11 cellular contexts compared by ENCODE assay signal in the genomic region with DNA sequence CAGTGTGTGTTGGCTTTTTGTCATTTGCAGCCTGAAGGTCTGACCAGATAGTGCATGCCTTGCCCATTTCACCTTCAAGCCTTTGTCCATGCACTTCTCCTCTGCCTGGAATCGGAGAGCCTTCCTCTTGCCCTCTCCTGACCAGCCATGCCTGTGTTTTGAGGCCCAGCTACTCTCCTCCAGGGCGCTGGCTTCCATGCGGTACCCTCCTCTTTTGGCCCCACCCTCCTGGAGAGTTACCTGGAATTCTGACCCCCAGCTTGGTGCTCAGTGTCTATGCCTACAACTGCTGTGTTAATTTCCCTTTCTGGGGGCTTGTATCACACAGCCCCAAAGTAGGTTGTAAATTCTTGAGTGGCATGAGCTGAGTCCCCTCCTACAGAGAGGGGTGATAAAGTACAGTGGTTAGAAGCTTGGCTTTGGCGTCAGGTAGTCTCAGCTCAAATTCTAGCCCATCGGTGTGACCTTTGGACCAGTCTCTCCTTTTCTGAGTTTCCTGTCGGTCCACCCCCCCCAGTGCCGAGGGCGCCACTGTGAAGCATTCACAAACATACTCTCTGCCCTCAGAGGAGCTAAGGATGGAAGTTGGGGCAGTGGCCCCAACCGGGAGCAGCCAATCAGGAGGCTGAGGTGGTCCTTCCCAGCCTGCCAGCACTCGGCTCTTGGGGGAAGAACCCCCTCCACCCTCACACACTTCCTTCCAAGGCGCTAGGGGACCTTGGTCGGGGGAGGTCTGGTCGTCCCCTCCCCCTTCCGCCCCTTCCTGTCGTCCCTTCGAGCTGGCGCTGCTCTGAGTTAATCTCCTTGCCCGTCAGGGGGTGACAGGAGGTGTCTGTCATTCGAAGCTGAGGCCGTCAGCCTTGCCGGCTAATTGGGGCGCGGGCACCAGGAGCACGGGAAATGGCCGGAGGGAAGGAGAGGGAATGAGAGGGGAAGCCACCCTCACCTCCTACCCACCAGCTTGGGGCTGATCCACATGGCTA. TPM values are rescaled to one million over a fixed set of nuclear protein-coding genes. Genes with fewer than 3 reads are reported as not detected.
A peak's percentile ranks its signal among the peaks of the same experiment; 100 is the strongest.
DNase-seq lines count a peak whose midpoint lies in the region; ATAC-seq and TF ChIP-seq lines count a peak whose summit lies in the region.
"Had no signal": no experiment of that assay in that cellular context is flagged by ENCODE, and none has a peak within 500 bp of the region (broad histone marks: within the 10 kb centered on the region; RNA-seq: fewer than 3 reads in every experiment).

No MANE protein-coding gene starts in this region.

- intact Hi-C loops in breast epithelium (cut with DNase I; ENCODE audit: low total_unique reads): no loop called here

- TF ChIP-seq CTCF in neural progenitor cell (IDR thresholded peaks at IDR 0.05): no peak
- TF ChIP-seq CTCF in breast epithelium (IDR thresholded peaks at IDR 0.05): no peak

- no peaks in the 10 kb centered on the region for H3K36me3 Mint-ChIP-seq in neural progenitor cell

- no peaks in the 10 kb centered on the region for H4K20me1 ChIP-seq in neural progenitor cell (ENCODE audit: low read depth)

- TF ChIP-seq POLR2A in breast epithelium (IDR thresholded peaks at IDR 0.05): no peak

- H3K36me3 ChIP-seq in ES-I3 (ENCODE audit: insufficient read depth, low read length): no peaks in the 10 kb centered on the region
- no peaks in the 10 kb centered on the region for H3K36me3 ChIP-seq in duodenal mucosa (ENCODE audit: control insufficient read depth in 1 of 2, insufficient read depth in 2 of 2, low read length in 2 of 2)
- no peaks in the 10 kb centered on the region for H3K36me3 ChIP-seq in neural progenitor cell
- no peaks in the 10 kb centered on the region for H3K36me3 ChIP-seq in breast epithelium
- H3K36me3 ChIP-seq: upper lobe of left lung had no signal

- ATAC-seq in HG03025 (IDR thresholded peaks at IDR 0.05; ENCODE audit: low FRiP score, unreplicated experiment): no peak
- ATAC-seq: PC-3 had no signal

- H3K27ac ChIP-seq in duodenal mucosa (ENCODE audit: low read depth, low read length): no peak overlapping the region
- no peak overlapping the region for H3K27ac ChIP-seq in neural progenitor cell
- H3K27ac ChIP-seq in breast epithelium: no peak overlapping the region
- H3K27ac ChIP-seq: upper lobe of left lung had no signal

- H3K27ac Mint-ChIP-seq in neural progenitor cell: peak overlapping the region; percentile 78

- peak overlapping the region; percentile 59 for H3K4me2 ChIP-seq in neural progenitor cell

- peaks cover 39% of the 10 kb centered on the region for H3K4me1 ChIP-seq in ES-I3 (ENCODE audit: insufficient read depth, low read length)
- peaks cover 38 to 41% of the 10 kb centered on the region in 2 donors for H3K4me1 ChIP-seq in duodenal mucosa (ENCODE audit: control insufficient read depth in 1 of 2, insufficient read depth in 2 of 2, low read length in 2 of 2)
- peaks cover 44% of the 10 kb centered on the region for H3K4me1 ChIP-seq in neural progenitor cell
- H3K4me1 ChIP-seq in breast epithelium: peaks cover 0 to 9% of the 10 kb centered on the region in 2 donors

- peaks cover 9% of the 10 kb centered on the region for H3K27me3 Mint-ChIP-seq in neural progenitor cell (ENCODE audit: insufficient read depth, low read depth)

- peak overlapping the region; percentile 36 for H2AFZ ChIP-seq in neural progenitor cell (replicated peaks)

- H3K4me1 Mint-ChIP-seq in neural progenitor cell: peaks cover 57% of the 10 kb centered on the region

- peak; percentile 67 to 84 for DNase-seq in NCI-H524 (lab: John Stamatoyannopoulos, UW)
- DNase-seq in neural progenitor cell (ENCODE audit: low spot score): peak; percentile 86
- DNase-seq in breast epithelium (ENCODE audit: low spot score in 2 of 2): no peak
- DNase-seq in D341Med (ENCODE audit: low spot score): no peak
- DNase-seq in NCI-H1092 (lab: John Stamatoyannopoulos, UW): no peak
- DNase-seq: PC-3; stimulated activated CD4-positive, alpha-beta T cell treated with anti-CD3 and anti-CD28 coated beads, Interleukin-4, amount 100 ng/mL, for 24 hours; upper lobe of left lung had no signal

- peak overlapping the region; percentile 72 for H3K4me3 Mint-ChIP-seq in neural progenitor cell

- no peaks in the 10 kb centered on the region for H3K79me2 ChIP-seq in neural progenitor cell (ENCODE audit: low read depth)

- H3F3A ChIP-seq in neural progenitor cell (ENCODE audit: low read depth): peaks cover 59% of the 10 kb centered on the region

- H3K9me3 Mint-ChIP-seq in neural progenitor cell: peaks cover 3% of the 10 kb centered on the region

- H3K9ac ChIP-seq in ES-I3 (ENCODE audit: low read depth, low read length) (peak overlapping the region; percentile 7; the same call in 1 of the 2 replicates), duodenal mucosa (ENCODE audit: low read depth in 1 of 2, low read length in 2 of 2) (peak overlapping the region in 1 of 2 donors; percentile 32), neural progenitor cell (no peak overlapping the region)

- H3K4me3 ChIP-seq in duodenal mucosa (ENCODE audit: low read depth in 1 of 2, low read length in 2 of 2) (peak overlapping the region; percentile 48 to 49), neural progenitor cell (peak overlapping the region; percentile 20), breast epithelium (no peak overlapping the region)
- H3K4me3 ChIP-seq: upper lobe of left lung had no signal

- H3K9me3 ChIP-seq in ES-I3 (ENCODE audit: control insufficient read depth, insufficient read depth, low read length) (no peaks in the 10 kb centered on the region), duodenal mucosa (ENCODE audit: control insufficient read depth in 1 of 2, low read length in 2 of 2) (no peaks in the 10 kb centered on the region), neural progenitor cell (ENCODE audit: low read depth) (no peaks in the 10 kb centered on the region), breast epithelium (no peaks in the 10 kb centered on the region)
- H3K9me3 ChIP-seq: upper lobe of left lung had no signal

- peaks cover 7% of the 10 kb centered on the region in 2 donors for H3K27me3 ChIP-seq in duodenal mucosa (ENCODE audit: control insufficient read depth in 1 of 2, insufficient read depth in 2 of 2, low read length in 2 of 2)
- H3K27me3 ChIP-seq in neural progenitor cell: peaks cover 22% of the 10 kb centered on the region
- H3K27me3 ChIP-seq in breast epithelium: no peaks in the 10 kb centered on the region

RNA-seq across cellular contexts. Expression of gene CXXC5, which starts 52.9 kb away (rescaled TPM):
- total RNA-seq in neural progenitor cell (ENCODE audit: low replicate concordance): 17.2 and 25.6 TPM in 2 replicates
- 10 to 100 TPM; 33.9 to 66.9 (median 38.3) TPM for total RNA-seq in breast epithelium

Comparison
In these comparisons a context has a peak if more than half of its experiments do, and no peak if none do; other contexts are left out.
1. DNase-seq: peak in NCI-H524 (2 of 2) and neural progenitor cell (single experiment); none in breast epithelium (0 of 2), D341Med (single experiment) and NCI-H1092 (single experiment).
2. H3K4me3 ChIP-seq: peak in duodenal mucosa (2 of 2) and neural progenitor cell (single experiment); none in breast epithelium (0 of 3).